In the genomic region with DNA sequence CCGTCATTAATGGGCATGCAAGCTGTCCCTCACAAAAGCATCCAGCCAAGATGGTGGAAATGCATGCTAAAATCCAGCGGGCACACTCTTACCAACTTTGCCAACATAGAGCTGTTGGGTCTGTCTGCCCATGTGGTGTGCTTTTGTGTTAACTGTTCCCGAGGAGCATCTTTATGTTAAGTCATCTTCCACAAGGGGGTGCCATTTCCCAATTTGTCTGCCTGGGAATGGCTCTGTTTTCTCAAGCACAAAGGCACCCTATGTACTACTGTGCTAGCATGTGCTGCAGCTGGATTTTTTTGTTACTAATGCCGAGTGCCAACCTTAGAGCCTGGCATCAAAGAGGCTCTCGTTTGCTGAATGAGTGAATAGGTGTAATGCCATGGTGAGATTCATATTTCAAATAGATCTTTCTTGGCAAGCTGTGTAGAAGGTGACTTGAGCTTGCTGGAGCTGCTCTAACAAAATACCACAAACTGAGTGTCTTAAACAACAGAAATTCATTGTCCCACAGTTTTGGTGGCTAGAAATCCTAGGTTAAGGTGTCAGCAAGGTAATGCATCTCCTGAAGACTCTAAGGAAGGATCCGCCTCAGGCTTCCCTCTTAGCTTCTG, we compare ENCODE assay signal across 8 cellular contexts.
DNase-seq lines count a peak whose midpoint lies in the region; ATAC-seq and TF ChIP-seq lines count a peak whose summit lies in the region.

No MANE protein-coding gene starts in this region.

- H4K20me1 ChIP-seq in DND-41 (ENCODE audit: insufficient read depth, low read length), result no peaks in the 10 kb centered on the region; the same call in 1 of the 2 replicates

- no peak overlapping the region for H3K4me2 ChIP-seq in DND-41 (ENCODE audit: insufficient read depth, low read length)

- TF ChIP-seq CTCF in DND-41 (IDR thresholded peaks at IDR 0.05; ENCODE audit: borderline replicate concordance, extremely low read depth, low read length, poor library complexity, severe bottlenecking), result peak; percentile 67

- H3K36me3 ChIP-seq in DND-41 (ENCODE audit: insufficient read depth, low read length), result no peaks in the 10 kb centered on the region

- no peak overlapping the region for H3K4me3 ChIP-seq in DND-41 (ENCODE audit: low read depth in 1 of 2, low read length in 2 of 2)

- H3K9ac ChIP-seq in DND-41 (ENCODE audit: low read depth, low read length), result no peak overlapping the region

- H3K4me1 ChIP-seq in DND-41 (ENCODE audit: insufficient read depth, low read length), result no peaks in the 10 kb centered on the region

- no peak overlapping the region for H3K27ac ChIP-seq in DND-41 (ENCODE audit: low read length)

- no peak overlapping the region for H2AFZ ChIP-seq in DND-41 (ENCODE audit: low read depth, low read length)

- no peaks in the 10 kb centered on the region for H3K9me3 ChIP-seq in DND-41 (ENCODE audit: insufficient read depth, low read length, severe bottlenecking)

- ATAC-seq in DND-41 (ENCODE audit: insufficient read depth, low read depth) (peak; percentile 95), GM19372 (IDR thresholded peaks at IDR 0.05; ENCODE audit: low read depth, unreplicated experiment) (peak; percentile 81), HG03280 (IDR thresholded peaks at IDR 0.05; ENCODE audit: unreplicated experiment) (peak; percentile 94)

- intact Hi-C loops in posterior cingulate gyrus (cut with DNase I), result no loop called here

- no peaks in the 10 kb centered on the region for H3K79me2 ChIP-seq in DND-41 (ENCODE audit: insufficient read depth, low read length)

- DNase-seq in DND-41 (peak; percentile 56), NCI-H2227 (lab: John Stamatoyannopoulos, UW; ENCODE audit: unreplicated experiment) (peak; percentile 91), glomerular endothelial cell (ENCODE audit: extremely low read depth, low read depth, low spot score) (peak; percentile 16), posterior cingulate gyrus (peak in 8 of 10 donors; percentile 26 to 87 (median 70))
- peak; percentile 29 to 31 for DNase-seq in activated CD4-positive, alpha-beta T cell treated with anti-CD3 and anti-CD28 coated beads, Interleukin-2, amount 50 U/mL, for 48 hours
- DNase-seq in stimulated activated naive CD4-positive, alpha-beta T cell (lab: John Stamatoyannopoulos, UW), result no peak

- H3K27me3 ChIP-seq in DND-41 (ENCODE audit: insufficient read depth, low read length, poor library complexity), result no peaks in the 10 kb centered on the region

Comparison
In these comparisons a context has a peak if more than half of its experiments do, and no peak if none do; other contexts are left out.
1. DNase-seq: peak in DND-41 (single experiment), NCI-H2227 (single experiment), activated CD4-positive, alpha-beta T cell treated with anti-CD3 and anti-CD28 coated beads, Interleukin-2, amount 50 U/mL, for 48 hours (2 of 2), glomerular endothelial cell (single experiment) and posterior cingulate gyrus (8 of 10); none in stimulated activated naive CD4-positive, alpha-beta T cell (0 of 6).
2. Peak in every context shown above with its lines, with median percentiles within 50 percentile points of each other: ATAC-seq.